In the genomic region with DNA sequence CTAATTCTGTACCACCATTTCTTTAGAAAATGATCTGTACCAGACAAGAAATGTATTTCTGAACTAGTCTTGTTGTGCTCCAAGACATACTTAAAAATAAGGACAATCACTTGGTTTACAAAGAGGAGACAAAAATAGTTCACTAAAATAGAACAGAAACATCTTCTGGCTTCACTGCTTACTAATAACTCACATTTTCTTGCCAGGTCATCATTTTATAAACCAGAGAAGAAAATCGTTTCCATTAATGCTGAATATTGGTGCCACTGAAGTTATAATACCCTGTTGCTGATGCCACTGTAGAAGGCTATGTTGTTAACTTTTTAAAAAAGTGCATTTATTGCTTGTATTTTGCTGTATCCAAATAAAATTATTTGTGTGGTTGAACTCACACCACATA, we compare ENCODE assay signal across 25 cellular contexts.
"Had no signal": no experiment of that assay in that cellular context is flagged by ENCODE, and none has a peak within 500 bp of the region (broad histone marks: within the 10 kb centered on the region; RNA-seq: fewer than 3 reads in every experiment).

No MANE protein-coding gene starts in this region.

- H3K4me1 ChIP-seq: colonic mucosa, esophagus muscularis mucosa, foreskin keratinocyte, gastroesophageal sphincter, heart left ventricle, left lung, lower lobe of right lung had no signal

- H3K79me2 ChIP-seq: hepatocyte had no signal

- H3K36me3 ChIP-seq: colonic mucosa, esophagus muscularis mucosa, gastroesophageal sphincter, heart left ventricle, left lung, lower lobe of right lung had no signal

- DNase-seq: colonic mucosa; cortex of kidney; dermis blood vessel endothelial cell; dorsolateral prefrontal cortex; effector CD4-positive, alpha-beta T cell; effector memory CD4-positive, alpha-beta T cell; foreskin keratinocyte; heart left ventricle; hypothalamus; left cardiac atrium; left lung; left ventricle myocardium superior; lower lobe of right lung; mesenchymal stem cell; mucosa of descending colon; naive B cell; naive thymus-derived CD8-positive, alpha-beta T cell had no signal

- H2AFZ ChIP-seq: hepatocyte had no signal

- FAIRE-seq: endothelial cell of umbilical vein, frontal cortex, islet of Langerhans, keratinocyte had no signal

- H3K27ac ChIP-seq: colonic mucosa, dorsolateral prefrontal cortex, esophagus muscularis mucosa, foreskin keratinocyte, gastroesophageal sphincter, heart left ventricle, hepatocyte, left lung, lower lobe of right lung had no signal

- H3K9me3 ChIP-seq: colonic mucosa, mucosa of descending colon had no signal

- ATAC-seq: foreskin keratinocyte; gastroesophageal sphincter; heart left ventricle; left cardiac atrium; left lung; left ventricle myocardium superior; lower lobe of right lung; mucosa of descending colon; naive thymus-derived CD8-positive, alpha-beta T cell had no signal

- H3K27me3 ChIP-seq: colonic mucosa, esophagus muscularis mucosa, foreskin keratinocyte, gastroesophageal sphincter, heart left ventricle, hepatocyte had no signal

- H3K4me3 ChIP-seq: colonic mucosa, dorsolateral prefrontal cortex, esophagus muscularis mucosa, gastroesophageal sphincter, heart left ventricle, hepatocyte, left lung, lower lobe of right lung, mucosa of descending colon had no signal

- H3K36me3 Mint-ChIP-seq: mesothelial cell of epicardium had no signal

- H3K27ac Mint-ChIP-seq: mesothelial cell of epicardium; naive thymus-derived CD8-positive, alpha-beta T cell had no signal

- H3K4me1 Mint-ChIP-seq: naive B cell had no signal

- H3K4me3 Mint-ChIP-seq: mesothelial cell of epicardium; naive B cell; naive thymus-derived CD8-positive, alpha-beta T cell had no signal

- H3K4me2 ChIP-seq: hepatocyte had no signal
